In the genomic region with DNA sequence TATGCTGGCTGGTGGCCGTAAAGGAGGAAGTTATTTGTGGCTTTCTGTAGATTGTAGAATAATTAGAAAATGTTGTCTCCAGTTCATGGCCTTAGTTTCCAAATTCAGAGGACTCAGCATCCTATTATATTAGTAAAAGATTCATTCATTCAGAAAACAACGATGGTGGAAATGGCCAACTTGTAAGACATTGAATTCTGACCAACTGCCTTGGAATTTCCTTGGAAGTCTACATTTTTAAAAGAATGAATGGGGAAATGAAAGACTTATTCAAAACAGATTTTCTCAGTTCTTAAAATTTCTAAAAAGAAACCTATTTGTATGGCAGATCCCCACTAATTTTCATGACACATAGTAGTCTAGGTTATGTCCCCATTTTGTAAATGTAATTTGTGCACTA, we compare ENCODE assay signal across 18 cellular contexts.
DNase-seq lines count a peak whose midpoint lies in the region; ATAC-seq and TF ChIP-seq lines count a peak whose summit lies in the region.
"Had no signal": no experiment of that assay in that cellular context is flagged by ENCODE, and none has a peak within 500 bp of the region (broad histone marks: within the 10 kb centered on the region; RNA-seq: fewer than 3 reads in every experiment).

No MANE protein-coding gene starts in this region.

- no peak overlapping the region for H3K27ac Mint-ChIP-seq in activated CD4-positive, alpha-beta T cell treated with anti-CD3 and anti-CD28 coated beads, Interleukin-2, amount 10 ng/mL, durations not matched to agents 24 days and 14 days
- H3K27ac Mint-ChIP-seq: B cell; CD4-positive, CD25-positive, alpha-beta regulatory T cell; CD8-positive, alpha-beta T cell; HFFc6 had no signal

- no peaks in the 10 kb centered on the region for H3K4me1 Mint-ChIP-seq in activated CD4-positive, alpha-beta T cell treated with anti-CD3 and anti-CD28 coated beads, Interleukin-2, amount 10 ng/mL, durations not matched to agents 24 days and 14 days
- H3K4me1 Mint-ChIP-seq: B cell; CD4-positive, CD25-positive, alpha-beta regulatory T cell had no signal

- H3K9me3 Mint-ChIP-seq in activated CD4-positive, alpha-beta T cell treated with anti-CD3 and anti-CD28 coated beads, Interleukin-2, amount 10 ng/mL, durations not matched to agents 24 days and 14 days = no peaks in the 10 kb centered on the region
- H3K9me3 Mint-ChIP-seq: CD8-positive, alpha-beta T cell; HFFc6 had no signal

- peaks cover 5% of the 10 kb centered on the region for H3K4me1 ChIP-seq in adipocyte (ENCODE audit: control insufficient read depth, insufficient read depth, low read length)
- H3K4me1 ChIP-seq: BLaER1, Caco-2, HAP-1 had no signal

- no peaks in the 10 kb centered on the region for H3K27me3 Mint-ChIP-seq in activated CD4-positive, alpha-beta T cell treated with anti-CD3 and anti-CD28 coated beads, Interleukin-2, amount 10 ng/mL, durations not matched to agents 24 days and 14 days
- H3K27me3 Mint-ChIP-seq: B cell; CD4-positive, CD25-positive, alpha-beta regulatory T cell had no signal

- DNase-seq in GM03348 (ENCODE audit: low spot score) (peak; percentile 8), adipocyte (ENCODE audit: low read depth) (peak; percentile 8), fibroblast of gingiva (ENCODE audit: low read depth) (peak; percentile 24), fibroblast of the aortic adventitia (ENCODE audit: low read depth) (peak; percentile 64), UCSD-AML1 (lab: John Stamatoyannopoulos, UW; ENCODE audit: unreplicated experiment) (no peak)
- no peak for DNase-seq in activated CD4-positive, alpha-beta T cell treated with anti-CD3 and anti-CD28 coated beads, Interleukin-2, amount 10 ng/mL, durations not matched to agents 24 days and 14 days
- DNase-seq: Caco-2; CD4-positive, CD25-positive, alpha-beta regulatory T cell; CD8-positive, alpha-beta T cell; DMS153; DMS79 treated with DMSO at 0.1 percent for 48 hours; GF-D8; GOT3; HFFc6 had no signal

- H3K4me3 ChIP-seq in adipocyte (ENCODE audit: low read length) (no peak overlapping the region), fibroblast of the aortic adventitia (ENCODE audit: low read depth, low read length) (no peak overlapping the region)
- H3K4me3 ChIP-seq: BLaER1, HAP-1 had no signal

- H3K4me3 Mint-ChIP-seq in activated CD4-positive, alpha-beta T cell treated with anti-CD3 and anti-CD28 coated beads, Interleukin-2, amount 10 ng/mL, durations not matched to agents 24 days and 14 days = no peak overlapping the region
- H3K4me3 Mint-ChIP-seq: B cell; CD4-positive, CD25-positive, alpha-beta regulatory T cell; CD8-positive, alpha-beta T cell; HFFc6 had no signal

- no peak overlapping the region for H3K9ac ChIP-seq in adipocyte (ENCODE audit: low read length)
- H3K9ac ChIP-seq: BLaER1 had no signal

- no peak for ATAC-seq in GM18873 (IDR thresholded peaks at IDR 0.05; ENCODE audit: low FRiP score, unreplicated experiment)
- ATAC-seq: CD8-positive, alpha-beta T cell had no signal

- intact Hi-C loops in activated CD4-positive, alpha-beta T cell treated with anti-CD3 and anti-CD28 coated beads, Interleukin-2, amount 10 ng/mL, durations not matched to agents 24 days and 14 days (cut with micrococcal nuclease) = no loop called here

- H3K36me3 ChIP-seq in adipocyte (ENCODE audit: control insufficient read depth, insufficient read depth, low read length, severe bottlenecking) = no peaks in the 10 kb centered on the region
- H3K36me3 ChIP-seq: BLaER1, HAP-1 had no signal

- no peaks in the 10 kb centered on the region for H3K27me3 ChIP-seq in adipocyte (replicated peaks; ENCODE audit: control insufficient read depth, insufficient read depth, low read length)
- H3K27me3 ChIP-seq: BLaER1 had no signal

- no peaks in the 10 kb centered on the region for H3K36me3 Mint-ChIP-seq in activated CD4-positive, alpha-beta T cell treated with anti-CD3 and anti-CD28 coated beads, Interleukin-2, amount 10 ng/mL, durations not matched to agents 24 days and 14 days (ENCODE audit: low read depth)
- H3K36me3 Mint-ChIP-seq: CD4-positive, CD25-positive, alpha-beta regulatory T cell; CD8-positive, alpha-beta T cell had no signal

- TF ChIP-seq CTCF in fibroblast of the aortic adventitia (IDR thresholded peaks at IDR 0.05; ENCODE audit: insufficient read depth, low read length) = no peak

- H3K9me3 ChIP-seq in adipocyte (ENCODE audit: control insufficient read depth, low read length) = no peaks in the 10 kb centered on the region
- H3K9me3 ChIP-seq: BLaER1, Caco-2, HAP-1 had no signal

Comparison
In these comparisons a context has a peak if more than half of its experiments do, and no peak if none do; other contexts are left out.
1. DNase-seq: peak in GM03348 (single experiment), adipocyte (single experiment), fibroblast of gingiva (single experiment) and fibroblast of the aortic adventitia (single experiment); none in UCSD-AML1 (single experiment) and activated CD4-positive, alpha-beta T cell treated with anti-CD3 and anti-CD28 coated beads, Interleukin-2, amount 10 ng/mL, durations not matched to agents 24 days and 14 days (single experiment).